Comparison of ENCODE assay signal across 13 cellular contexts in the genomic region with DNA sequence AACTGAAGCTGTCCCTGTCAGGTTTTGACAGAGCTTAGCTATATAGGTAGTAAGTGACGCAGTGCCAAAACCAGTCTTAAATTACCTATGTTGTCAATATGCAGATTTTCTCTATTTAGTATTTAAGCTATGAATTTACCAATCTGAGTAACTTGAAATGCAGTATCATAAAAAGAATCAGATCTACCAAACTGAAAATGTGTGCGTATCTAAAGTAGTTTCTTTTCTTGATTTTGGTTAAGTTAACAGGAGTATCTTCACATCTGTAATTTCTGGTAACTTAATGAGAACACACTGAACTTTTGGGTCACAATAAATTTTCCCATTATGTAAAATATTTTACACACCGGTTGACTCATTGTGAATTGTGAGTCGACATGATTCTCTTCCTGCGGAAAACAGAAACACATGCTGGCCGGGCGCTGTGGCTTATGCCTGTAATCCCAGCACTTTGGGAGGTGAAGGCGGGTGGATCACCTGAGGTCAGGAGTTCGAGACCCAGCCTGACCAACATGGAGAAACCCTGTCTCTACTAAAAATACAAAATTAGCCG. TPM values are rescaled to one million over a fixed set of nuclear protein-coding genes. Genes with fewer than 3 reads are reported as not detected.
DNase-seq lines count a peak whose midpoint lies in the region; ATAC-seq and FAIRE-seq lines count a peak whose summit lies in the region.
"Had no signal": no experiment of that assay in that cellular context is flagged by ENCODE, and none has a peak within 500 bp of the region (broad histone marks: within the 10 kb centered on the region; RNA-seq: fewer than 3 reads in every experiment).

No MANE protein-coding gene starts in this region.

- peaks cover 49 to 93% (median 64%) of the 10 kb centered on the region in 4 donors for H3K4me1 Mint-ChIP-seq in CD4-positive, CD25-positive, alpha-beta regulatory T cell
- peaks cover 89% of the 10 kb centered on the region for H3K4me1 Mint-ChIP-seq in activated T-cell treated with anti-CD3 and anti-CD28 coated beads, Interleukin-2, amount 50 U/mL, for 4 hours (ENCODE audit: low read depth)

- H3K4me3 Mint-ChIP-seq in CD4-positive, CD25-positive, alpha-beta regulatory T cell: peak overlapping the region; percentile 51 to 90 (median 67)
- peak overlapping the region; percentile 65 for H3K4me3 Mint-ChIP-seq in activated T-cell treated with anti-CD3 and anti-CD28 coated beads, Interleukin-2, amount 50 U/mL, for 4 hours

- H3K27me3 Mint-ChIP-seq in CD4-positive, CD25-positive, alpha-beta regulatory T cell: no peaks in the 10 kb centered on the region
- H3K27me3 Mint-ChIP-seq in activated T-cell treated with anti-CD3 and anti-CD28 coated beads, Interleukin-2, amount 50 U/mL, for 4 hours (ENCODE audit: low read depth): no peaks in the 10 kb centered on the region
- H3K27me3 Mint-ChIP-seq: T-cell had no signal

- no peaks in the 10 kb centered on the region for H3K9me3 ChIP-seq in CD4-positive, CD25-positive, alpha-beta regulatory T cell (ENCODE audit: control insufficient read depth in 2 of 2, low read length in 2 of 2)
- H3K9me3 ChIP-seq in HAP-1: no peaks in the 10 kb centered on the region
- H3K9me3 ChIP-seq: stomach had no signal

- H3K27ac Mint-ChIP-seq in CD4-positive, CD25-positive, alpha-beta regulatory T cell: peak overlapping the region; percentile 51 to 89 (median 71)

- peak; percentile 67 for FAIRE-seq in GM19239 (lab: Jason Lieb, UNC)
- FAIRE-seq: H1 had no signal

- peak overlapping the region; percentile 83 for H3K27ac ChIP-seq in CD4-positive, CD25-positive, alpha-beta regulatory T cell (ENCODE audit: insufficient read depth, low read length, poor library complexity, severe bottlenecking)
- H3K27ac ChIP-seq: dorsolateral prefrontal cortex had no signal

- DNase-seq in CD4-positive, CD25-positive, alpha-beta regulatory T cell: peak in 1 of 3 donors; percentile 44
- DNase-seq in GM19239 (ENCODE audit: insufficient read length, low spot score): no peak
- no peak for DNase-seq in activated T-cell treated with anti-CD3 and anti-CD28 coated beads, Interleukin-2, amount 50 U/mL, for 4 hours
- DNase-seq in stimulated activated CD4-positive, alpha-beta T cell treated with anti-CD3 and anti-CD28 coated beads, Interleukin-12 subunit alpha, Interleukin-12 subunit beta, amount 100 ng/mL, for 48 hours (ENCODE audit: low read depth in 2 of 3, low spot score in 1 of 3): peak; percentile 46 to 61 (median 60)
- DNase-seq in DMS53 (lab: John Stamatoyannopoulos, UW): no peak
- DNase-seq in HAP-1 (ENCODE audit: low spot score in 2 of 2): no peak
- DNase-seq in effector CD8-positive, alpha-beta T cell (lab: John Stamatoyannopoulos, UW): no peak
- no peak for DNase-seq in foreskin melanocyte
- DNase-seq: dorsolateral prefrontal cortex, occipital lobe, stomach, T-cell had no signal

- H3K9me3 Mint-ChIP-seq in CD4-positive, CD25-positive, alpha-beta regulatory T cell: no peaks in the 10 kb centered on the region
- no peaks in the 10 kb centered on the region for H3K9me3 Mint-ChIP-seq in activated T-cell treated with anti-CD3 and anti-CD28 coated beads, Interleukin-2, amount 50 U/mL, for 4 hours
- H3K9me3 Mint-ChIP-seq: T-cell had no signal

- no peak for ATAC-seq in CD4-positive, CD25-positive, alpha-beta regulatory T cell (ENCODE audit: low read depth in 2 of 2)
- ATAC-seq in activated T-cell treated with anti-CD3 and anti-CD28 coated beads, Interleukin-2, amount 50 U/mL, for 4 hours: peak; percentile 62 to 65
- ATAC-seq: T-cell had no signal

- H3K27me3 ChIP-seq in CD4-positive, CD25-positive, alpha-beta regulatory T cell (ENCODE audit: control insufficient read depth, insufficient read depth, low read length): no peaks in the 10 kb centered on the region
- H3K27me3 ChIP-seq in HAP-1 (ENCODE audit: low read depth): no peaks in the 10 kb centered on the region
- H3K27me3 ChIP-seq: dorsolateral prefrontal cortex, stomach had no signal

- peak overlapping the region; percentile 63 for H3K4me3 ChIP-seq in CD4-positive, CD25-positive, alpha-beta regulatory T cell (ENCODE audit: low read depth, low read length)
- no peak overlapping the region for H3K4me3 ChIP-seq in HAP-1
- H3K4me3 ChIP-seq: dorsolateral prefrontal cortex, stomach had no signal

- H3K36me3 Mint-ChIP-seq in CD4-positive, CD25-positive, alpha-beta regulatory T cell: peaks cover 15% of the 10 kb centered on the region
- peaks cover 27% of the 10 kb centered on the region for H3K36me3 Mint-ChIP-seq in activated T-cell treated with anti-CD3 and anti-CD28 coated beads, Interleukin-2, amount 50 U/mL, for 4 hours (ENCODE audit: insufficient read depth)

- H3K36me3 ChIP-seq in CD4-positive, CD25-positive, alpha-beta regulatory T cell (ENCODE audit: control insufficient read depth, insufficient read depth, low read length): peaks cover 2% of the 10 kb centered on the region
- H3K36me3 ChIP-seq in HAP-1 (replicated peaks): no peaks in the 10 kb centered on the region; the same call in 1 of the 2 replicates
- H3K36me3 ChIP-seq: stomach had no signal

- in situ Hi-C loops in HAP-1 (cut with MboI; ENCODE audit: low sequenced_read_pairs): no loop called here

- H3K4me1 ChIP-seq in CD4-positive, CD25-positive, alpha-beta regulatory T cell (ENCODE audit: control insufficient read depth, insufficient read depth, low read length, poor library complexity, severe bottlenecking): peaks cover 80% of the 10 kb centered on the region
- H3K4me1 ChIP-seq in HAP-1: peaks cover 37% of the 10 kb centered on the region

RNA-seq across cellular contexts. Expression of a gene that starts 45.1 kb away (rescaled TPM):
- total RNA-seq in CD4-positive, CD25-positive, alpha-beta regulatory T cell: 71.2 TPM
- polyA plus RNA-seq in CD4-positive, CD25-positive, alpha-beta regulatory T cell: 10 to 100 TPM; 17.7 to 26.9 (median 20.4) TPM
- 10 to 100 TPM; 76.0 to 91.0 (median 78.1) TPM for total RNA-seq in activated T-cell treated with anti-CD3 and anti-CD28 coated beads, Interleukin-2, amount 50 U/mL, for 4 hours

Comparison
In these comparisons a context has a peak if more than half of its experiments do, and no peak if none do; other contexts are left out.
1. ATAC-seq: peak in activated T-cell treated with anti-CD3 and anti-CD28 coated beads, Interleukin-2, amount 50 U/mL, for 4 hours (2 of 2); none in CD4-positive, CD25-positive, alpha-beta regulatory T cell (0 of 2).
2. DNase-seq: peak in stimulated activated CD4-positive, alpha-beta T cell treated with anti-CD3 and anti-CD28 coated beads, Interleukin-12 subunit alpha, Interleukin-12 subunit beta, amount 100 ng/mL, for 48 hours (3 of 3); none in GM19239 (single experiment), activated T-cell treated with anti-CD3 and anti-CD28 coated beads, Interleukin-2, amount 50 U/mL, for 4 hours (single experiment), DMS53 (single experiment), HAP-1 (0 of 2), effector CD8-positive, alpha-beta T cell (single experiment) and foreskin melanocyte (single experiment).